ENCODE assay signal across 8 cellular contexts in the genomic region with DNA sequence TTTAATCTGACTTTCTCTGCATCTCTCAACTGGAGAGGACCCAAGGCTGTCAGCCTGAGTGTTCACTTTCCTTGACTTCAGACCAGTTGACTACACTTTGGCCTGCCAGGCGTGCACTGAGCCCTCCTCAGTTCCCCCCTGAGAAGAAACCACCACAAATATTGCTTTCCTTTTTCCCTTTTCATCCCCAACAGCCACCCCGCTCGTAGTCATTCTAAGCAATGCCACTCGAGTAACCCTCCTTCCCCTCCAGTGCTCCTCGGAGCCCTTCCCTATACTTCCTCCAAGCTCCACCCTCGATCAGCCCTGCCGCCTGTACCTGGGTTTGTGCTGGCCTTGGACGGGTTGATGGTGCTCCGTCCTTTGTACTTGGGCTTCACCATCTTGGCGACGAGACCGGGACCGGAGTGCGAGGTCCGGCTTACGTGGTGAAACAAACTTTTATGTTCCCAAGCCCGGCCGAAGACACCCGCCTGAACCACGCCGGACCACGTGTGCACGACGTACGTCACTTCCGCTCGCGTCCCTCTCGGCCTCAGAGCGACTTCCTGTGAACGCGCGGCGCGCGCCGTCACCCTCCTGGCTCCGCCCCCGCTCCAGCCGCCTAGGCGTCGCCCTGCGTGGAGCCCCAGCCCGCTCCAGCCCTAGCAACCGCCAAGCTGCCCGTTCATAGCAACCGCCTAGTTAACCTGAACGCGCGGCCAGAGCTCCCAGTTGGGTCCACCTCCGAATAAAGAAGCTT. TPM values are rescaled to one million over a fixed set of nuclear protein-coding genes. Genes with fewer than 3 reads are reported as not detected.
DNase-seq lines count a peak whose midpoint lies in the region; ATAC-seq and TF ChIP-seq lines count a peak whose summit lies in the region.

A gene (minus strand): TSS at position 498 of the 742 bp plus-strand sequence. CDS start 115 bp downstream, at position 383.

- H3K4me3 ChIP-seq in esophagus (ENCODE audit: low read depth in 1 of 2, low read length in 2 of 2) (peak within 1 kb of the TSS; percentile 85 to 94), muscle layer of colon (ENCODE audit: low read depth in 1 of 2, low read length in 2 of 2) (peak within 1 kb of the TSS; percentile 39 to 99)

- peaks cover 18% of the 10 kb centered on the region for H3K36me3 Mint-ChIP-seq in activated T-cell treated with anti-CD3 and anti-CD28 coated beads, Interleukin-2, amount 50 U/mL, for 4 hours (ENCODE audit: insufficient read depth)

- H3K4me3 Mint-ChIP-seq in activated T-cell treated with anti-CD3 and anti-CD28 coated beads, Interleukin-2, amount 50 U/mL, for 4 hours = peak within 1 kb of the TSS; percentile 100

- H3K4me1 Mint-ChIP-seq in activated T-cell treated with anti-CD3 and anti-CD28 coated beads, Interleukin-2, amount 50 U/mL, for 4 hours (ENCODE audit: low read depth) = peaks cover 26% of the 10 kb centered on the region

- WGBS in esophagus, 2 donors = 0% methylated on average over 51 of the region's 51 CpGs

- H3K4me1 ChIP-seq in esophagus (ENCODE audit: control insufficient read depth in 2 of 2, insufficient read depth in 2 of 2, low read length in 1 of 2) (peaks cover 4% of the 10 kb centered on the region in 2 donors), muscle layer of colon (ENCODE audit: insufficient read depth, low read length) (peaks cover 22% of the 10 kb centered on the region)

- no peaks in the 10 kb centered on the region for H3K27me3 Mint-ChIP-seq in activated T-cell treated with anti-CD3 and anti-CD28 coated beads, Interleukin-2, amount 50 U/mL, for 4 hours (ENCODE audit: low read depth)

- H3K9me3 Mint-ChIP-seq in activated T-cell treated with anti-CD3 and anti-CD28 coated beads, Interleukin-2, amount 50 U/mL, for 4 hours = no peaks in the 10 kb centered on the region

- H3K9me3 ChIP-seq in esophagus (ENCODE audit: control insufficient read depth in 2 of 2, insufficient read depth in 1 of 2, low read depth in 1 of 2, low read length in 1 of 2) = no peaks in the 10 kb centered on the region
- H3K9me3 ChIP-seq in muscle layer of colon (ENCODE audit: low read length) = no peaks in the 10 kb centered on the region

- H3K36me3 ChIP-seq in esophagus (ENCODE audit: control insufficient read depth in 2 of 2, insufficient read depth in 2 of 2, low read length in 1 of 2) (peaks cover 3 to 6% of the 10 kb centered on the region in 2 donors), muscle layer of colon (ENCODE audit: insufficient read depth, low read length) (peaks cover 24% of the 10 kb centered on the region)

- H3K27me3 ChIP-seq in esophagus (ENCODE audit: control insufficient read depth in 1 of 2, insufficient read depth in 2 of 2, low read length in 2 of 2) = no peaks in the 10 kb centered on the region
- no peaks in the 10 kb centered on the region for H3K27me3 ChIP-seq in muscle layer of colon (ENCODE audit: control insufficient read depth in 1 of 2, insufficient read depth in 2 of 2, low read length in 2 of 2)

- DNase-seq in DMS153 treated with DMSO at 0.1 percent for 48 hours (lab: John Stamatoyannopoulos, UW; ENCODE audit: unreplicated experiment) (peak; percentile 97), KBM-7 (peak; percentile 97)
- DNase-seq in activated T-cell treated with anti-CD3 and anti-CD28 coated beads, Interleukin-2, amount 50 U/mL, for 4 hours = peak; percentile 95
- DNase-seq in stimulated activated CD8-positive, alpha-beta memory T cell treated with anti-CD3 and anti-CD28 coated beads, Interleukin-7, amount 100 ng/mL, for 24 hours (ENCODE audit: low read depth) = peak; percentile 93

- peak within 1 kb of the TSS; percentile 88 for H3K9ac ChIP-seq in muscle layer of colon (ENCODE audit: low read length)

- H3K27ac ChIP-seq in esophagus (ENCODE audit: low read depth in 2 of 2, low read length in 1 of 2) (peak within 1 kb of the TSS; percentile 76 to 97), muscle layer of colon (ENCODE audit: low read depth, low read length) (peak within 1 kb of the TSS; percentile 28)

- peak; percentile 96 for ATAC-seq in GM21717 (IDR thresholded peaks at IDR 0.05; ENCODE audit: unreplicated experiment)
- peak; percentile 99 for ATAC-seq in activated T-cell treated with anti-CD3 and anti-CD28 coated beads, Interleukin-2, amount 50 U/mL, for 4 hours

- in situ Hi-C loops in KBM-7 (cut with MboI; ENCODE audit: low pct_unique_long_range_greater_than_20kb, low sequenced_read_pairs) = no loop called here

TF ChIP-seq in PFSK-1, 5 proteins besides CTCF, POLR2A, EP300 and RAD21:
- TF ChIP-seq, protein P1, sequence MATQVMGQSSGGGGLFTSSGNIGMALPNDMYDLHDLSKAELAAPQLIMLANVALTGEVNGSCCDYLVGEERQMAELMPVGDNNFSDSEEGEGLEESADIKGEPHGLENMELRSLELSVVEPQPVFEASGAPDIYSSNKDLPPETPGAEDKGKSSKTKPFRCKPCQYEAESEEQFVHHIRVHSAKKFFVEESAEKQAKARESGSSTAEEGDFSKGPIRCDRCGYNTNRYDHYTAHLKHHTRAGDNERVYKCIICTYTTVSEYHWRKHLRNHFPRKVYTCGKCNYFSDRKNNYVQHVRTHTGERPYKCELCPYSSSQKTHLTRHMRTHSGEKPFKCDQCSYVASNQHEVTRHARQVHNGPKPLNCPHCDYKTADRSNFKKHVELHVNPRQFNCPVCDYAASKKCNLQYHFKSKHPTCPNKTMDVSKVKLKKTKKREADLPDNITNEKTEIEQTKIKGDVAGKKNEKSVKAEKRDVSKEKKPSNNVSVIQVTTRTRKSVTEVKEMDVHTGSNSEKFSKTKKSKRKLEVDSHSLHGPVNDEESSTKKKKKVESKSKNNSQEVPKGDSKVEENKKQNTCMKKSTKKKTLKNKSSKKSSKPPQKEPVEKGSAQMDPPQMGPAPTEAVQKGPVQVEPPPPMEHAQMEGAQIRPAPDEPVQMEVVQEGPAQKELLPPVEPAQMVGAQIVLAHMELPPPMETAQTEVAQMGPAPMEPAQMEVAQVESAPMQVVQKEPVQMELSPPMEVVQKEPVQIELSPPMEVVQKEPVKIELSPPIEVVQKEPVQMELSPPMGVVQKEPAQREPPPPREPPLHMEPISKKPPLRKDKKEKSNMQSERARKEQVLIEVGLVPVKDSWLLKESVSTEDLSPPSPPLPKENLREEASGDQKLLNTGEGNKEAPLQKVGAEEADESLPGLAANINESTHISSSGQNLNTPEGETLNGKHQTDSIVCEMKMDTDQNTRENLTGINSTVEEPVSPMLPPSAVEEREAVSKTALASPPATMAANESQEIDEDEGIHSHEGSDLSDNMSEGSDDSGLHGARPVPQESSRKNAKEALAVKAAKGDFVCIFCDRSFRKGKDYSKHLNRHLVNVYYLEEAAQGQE (IDR thresholded peaks at IDR 0.05; ENCODE audit: insufficient read depth in 1 of 2, low read depth in 2 of 2, low read length in 2 of 2) = no peak
- TF ChIP-seq POLR2AphosphoS5 (IDR thresholded peaks at IDR 0.05; ENCODE audit: low read depth, low read length) (peak; percentile 79), FOXP2 (optimal IDR thresholded peaks at IDR 0.05; ENCODE audit: borderline replicate concordance, extremely low read depth, extremely low read length, insufficient read depth) (peak; percentile 91), SIN3A (IDR thresholded peaks at IDR 0.05; ENCODE audit: borderline replicate concordance, insufficient read depth, low read length) (0 out of 2 replicates have a peak, but pooled peaks have one; percentile 47), TAF1 (IDR thresholded peaks at IDR 0.05; ENCODE audit: borderline replicate concordance, insufficient read depth, low read length) (no peak)

RNA-seq across cellular contexts. Expression of the gene that starts here (rescaled TPM):
- polyA plus RNA-seq in PFSK-1 (2012; ENCODE audit: insufficient read length, low read depth) = 66.7 TPM
- 100 to 1,000 TPM; 131 to 144 (median 137) TPM for total RNA-seq in activated T-cell treated with anti-CD3 and anti-CD28 coated beads, Interleukin-2, amount 50 U/mL, for 4 hours
- polyA plus RNA-seq in esophagus = 100 to 1,000 TPM in 1 of 2 donors, 10 to 100 TPM in 1; 45.0 to 106 TPM

Comparison
In these comparisons a context has a peak if more than half of its experiments do, and no peak if none do; other contexts are left out.
1. Peak in every context shown above with its lines: DNase-seq, ATAC-seq, H3K4me3 ChIP-seq and H3K27ac ChIP-seq.